Comparison of ENCODE assay signal across 8 cellular contexts in genomic region chr11:72721689-72722049, GRCh38. TPM values are rescaled to one million over a fixed set of nuclear protein-coding genes. Genes with fewer than 3 reads are reported as not detected.
A peak's percentile ranks its signal among the peaks of the same experiment; 100 is the strongest.
DNase-seq lines count a peak whose midpoint lies in the region; ATAC-seq, FAIRE-seq and TF ChIP-seq lines count a peak whose summit lies in the region.

No MANE protein-coding gene starts in this region.

- H3K4me3 ChIP-seq in neuron (ENCODE audit: low read length) = peak overlapping the region; percentile 46

- H3K27ac Mint-ChIP-seq in endothelial cell (ENCODE audit: unreplicated experiment) = peak overlapping the region; percentile 96

- TF ChIP-seq CTCF in endothelial cell (IDR thresholded peaks at IDR 0.05; ENCODE audit: unreplicated experiment) = no peak

- no peaks in the 10 kb centered on the region for H3K9me3 ChIP-seq in neuron (ENCODE audit: low read length)

- H3K36me3 Mint-ChIP-seq in endothelial cell (ENCODE audit: low read depth, unreplicated experiment) = peaks cover 10% of the 10 kb centered on the region

- H3K27me3 Mint-ChIP-seq in endothelial cell (ENCODE audit: unreplicated experiment) = peaks cover 9% of the 10 kb centered on the region

- DNase-seq in NK-92 treated with Interleukin-12 subunit alpha and Interleukin-12 subunit beta, amount 100 ng/mL, for 24 hours (lab: John Stamatoyannopoulos, UW) = peak; percentile 29
- DNase-seq in NK-92 (lab: John Stamatoyannopoulos, UW; ENCODE audit: unreplicated experiment) = no peak
- peak; percentile 16 to 25 for DNase-seq in activated CD4-positive, alpha-beta T cell treated with anti-CD3 and anti-CD28 coated beads, Interleukin-2, amount 50 U/mL, for 4 hours
- no peak for DNase-seq in endothelial cell (ENCODE audit: low spot score)
- DNase-seq in GM19239 (ENCODE audit: insufficient read length, low spot score) = no peak
- no peak for DNase-seq in SKM-1 treated with dmso at 0.1 percent for 144 hours (lab: John Stamatoyannopoulos, UW; ENCODE audit: unreplicated experiment)

- no peak for ATAC-seq in GM21360 (IDR thresholded peaks at IDR 0.05; ENCODE audit: unreplicated experiment)

- H3K27me3 ChIP-seq in neuron (ENCODE audit: insufficient read depth, low read length) = no peaks in the 10 kb centered on the region

- H2AFZ ChIP-seq in neuron (ENCODE audit: low read depth, low read length) = peak overlapping the region; percentile 43

- FAIRE-seq in GM19239 (lab: Jason Lieb, UNC) = no peak

- no peaks in the 10 kb centered on the region for H3K36me3 ChIP-seq in neuron (ENCODE audit: insufficient read depth, low read length)

- H3K4me3 Mint-ChIP-seq in endothelial cell (ENCODE audit: unreplicated experiment) = peak overlapping the region; percentile 78

- H3K9me3 Mint-ChIP-seq in endothelial cell (ENCODE audit: unreplicated experiment) = no peaks in the 10 kb centered on the region

- H3K4me1 Mint-ChIP-seq in endothelial cell (ENCODE audit: unreplicated experiment) = peaks cover 41% of the 10 kb centered on the region

- peaks cover 11% of the 10 kb centered on the region for H3K4me1 ChIP-seq in neuron (ENCODE audit: insufficient read depth, low read length)

RNA-seq across cellular contexts. Expression of gene ARAP1, which starts 30.5 kb away (rescaled TPM):
- total RNA-seq in endothelial cell (ENCODE audit: unreplicated experiment) = 55.1 TPM

RNA-seq across cellular contexts. Expression of gene PDE2A, which starts 47.4 kb away (rescaled TPM):
- 65.9 TPM for total RNA-seq in endothelial cell (ENCODE audit: unreplicated experiment)

Comparison
In these comparisons a context has a peak if more than half of its experiments do, and no peak if none do; other contexts are left out.
1. DNase-seq: peak in NK-92 treated with Interleukin-12 subunit alpha and Interleukin-12 subunit beta, amount 100 ng/mL, for 24 hours (single experiment) and activated CD4-positive, alpha-beta T cell treated with anti-CD3 and anti-CD28 coated beads, Interleukin-2, amount 50 U/mL, for 4 hours (2 of 2); none in NK-92 (single experiment), endothelial cell (single experiment), GM19239 (single experiment) and SKM-1 treated with dmso at 0.1 percent for 144 hours (single experiment).